ENCODE assay signal across 21 cellular contexts in the genomic region with DNA sequence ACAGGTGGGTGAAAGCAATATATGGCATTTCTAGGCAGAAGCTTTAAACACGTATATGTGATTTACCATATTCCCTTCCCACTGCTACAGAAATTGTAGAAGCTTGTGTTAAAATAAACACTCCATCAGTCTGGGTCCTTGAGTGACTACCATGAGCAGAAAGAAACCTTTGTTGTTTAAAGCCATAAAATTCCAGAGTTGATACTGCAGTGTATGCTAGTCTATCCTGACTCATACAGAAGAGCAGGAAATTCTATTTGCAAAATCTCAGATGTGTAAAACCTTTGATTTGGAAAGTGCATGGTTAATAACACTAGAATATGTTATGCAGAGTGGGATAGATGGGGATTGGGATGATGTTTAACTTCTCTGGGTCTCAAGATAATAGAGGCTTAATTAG.
"Had no signal": no experiment of that assay in that cellular context is flagged by ENCODE, and none has a peak within 500 bp of the region (broad histone marks: within the 10 kb centered on the region; RNA-seq: fewer than 3 reads in every experiment).

No MANE protein-coding gene starts in this region.

- DNase-seq: activated CD4-positive, CD25-positive, alpha-beta regulatory T cell treated with anti-CD3 and anti-CD28 coated beads, Interleukin-2, amount 50 U/mL, for 72 hours; activated effector memory CD4-positive, alpha-beta T cell treated with anti-CD3 and anti-CD28 coated beads, Interleukin-2, amount 50 U/mL, for 16 hours; activated naive CD4-positive, alpha-beta T cell treated with anti-CD3 and anti-CD28 coated beads, Interleukin-2, amount 50 U/mL, for 16 hours; activated T-cell treated with anti-CD3 and anti-CD28 coated beads, Interleukin-2, amount 50 U/mL, for 72 hours; dermis blood vessel endothelial cell; gastrocnemius medialis; head of caudate nucleus; mesendoderm; nucleus accumbens; posterior cingulate gyrus; retina; spleen; stimulated activated CD4-positive, alpha-beta T cell treated with anti-CD3 and anti-CD28 coated beads, Interleukin-4, amount 100 ng/mL, for 4 hours; T-helper 17 cell; testis had no signal

- H3K36me3 Mint-ChIP-seq: natural killer cell treated with Interleukin-12 subunit alpha and Interleukin-12 subunit beta and Interleukin-15 and Interleukin-18, amount 100 ng/mL, for 72 hours; stimulated activated memory B cell treated with anti-CD40 and anti-IgM and Interleukin-4, amounts not matched to agents 10 μg/mL and 1 μg/mL and 100 μg/mL, for 72 hours; type B pancreatic cell had no signal

- H3K4me1 ChIP-seq: ascending aorta, testis had no signal

- H3K27ac Mint-ChIP-seq: activated T-cell treated with anti-CD3 and anti-CD28 coated beads, Interleukin-2, amount 50 U/mL, for 72 hours; natural killer cell treated with Interleukin-12 subunit alpha and Interleukin-12 subunit beta and Interleukin-15 and Interleukin-18, amount 100 ng/mL, for 72 hours; stimulated activated memory B cell treated with anti-CD40 and anti-IgM and Interleukin-4, amounts not matched to agents 10 μg/mL and 1 μg/mL and 100 μg/mL, for 72 hours; T-helper 17 cell had no signal

- H3K27me3 ChIP-seq: ascending aorta, cardiac muscle cell, gastrocnemius medialis, spleen, testis had no signal

- H3K36me3 ChIP-seq: ascending aorta, cardiac muscle cell, gastrocnemius medialis, spleen had no signal

- H3K9me3 ChIP-seq: ascending aorta, gastrocnemius medialis, spleen, testis had no signal

- H3K4me3 ChIP-seq: ascending aorta, cardiac muscle cell, gastrocnemius medialis, spleen, testis had no signal

- H3K4me1 Mint-ChIP-seq: stimulated activated memory B cell treated with anti-CD40 and anti-IgM and Interleukin-4, amounts not matched to agents 10 μg/mL and 1 μg/mL and 100 μg/mL, for 72 hours; T-helper 17 cell had no signal

- H3K27me3 Mint-ChIP-seq: stimulated activated memory B cell treated with anti-CD40 and anti-IgM and Interleukin-4, amounts not matched to agents 10 μg/mL and 1 μg/mL and 100 μg/mL, for 72 hours; type B pancreatic cell had no signal

- H3K9me3 Mint-ChIP-seq: activated T-cell treated with anti-CD3 and anti-CD28 coated beads, Interleukin-2, amount 50 U/mL, for 72 hours; natural killer cell treated with Interleukin-12 subunit alpha and Interleukin-12 subunit beta and Interleukin-15 and Interleukin-18, amount 100 ng/mL, for 72 hours; stimulated activated memory B cell treated with anti-CD40 and anti-IgM and Interleukin-4, amounts not matched to agents 10 μg/mL and 1 μg/mL and 100 μg/mL, for 72 hours had no signal

- H3K27ac ChIP-seq: ascending aorta, cardiac muscle cell, gastrocnemius medialis, spleen, testis, VCaP had no signal

- H3K4me3 Mint-ChIP-seq: activated T-cell treated with anti-CD3 and anti-CD28 coated beads, Interleukin-2, amount 50 U/mL, for 72 hours; natural killer cell treated with Interleukin-12 subunit alpha and Interleukin-12 subunit beta and Interleukin-15 and Interleukin-18, amount 100 ng/mL, for 72 hours; stimulated activated memory B cell treated with anti-CD40 and anti-IgM and Interleukin-4, amounts not matched to agents 10 μg/mL and 1 μg/mL and 100 μg/mL, for 72 hours; T-helper 17 cell; type B pancreatic cell had no signal

- ATAC-seq: activated T-cell treated with anti-CD3 and anti-CD28 coated beads, Interleukin-2, amount 50 U/mL, for 72 hours; gastrocnemius medialis; natural killer cell treated with Interleukin-12 subunit alpha and Interleukin-12 subunit beta and Interleukin-15 and Interleukin-18, amount 100 ng/mL, for 72 hours; T-helper 17 cell had no signal
